15 cellular contexts compared by ENCODE assay signal in genomic region chr18:57352761-57353136, GRCh38. TPM values are rescaled to one million over a fixed set of nuclear protein-coding genes. Genes with fewer than 3 reads are reported as not detected.
DNase-seq lines count a peak whose midpoint lies in the region; TF ChIP-seq lines count a peak whose summit lies in the region.
"Had no signal": no experiment of that assay in that cellular context is flagged by ENCODE, and none has a peak within 500 bp of the region (broad histone marks: within the 10 kb centered on the region; RNA-seq: fewer than 3 reads in every experiment).

No MANE protein-coding gene starts in this region.

- H3K27ac ChIP-seq in cardiac muscle cell: no peak overlapping the region
- no peak overlapping the region for H3K27ac ChIP-seq in left ventricle myocardium inferior (replicated peaks)
- H3K27ac ChIP-seq in angular gyrus (ENCODE audit: low read depth, low read length): peak overlapping the region; percentile 88
- H3K27ac ChIP-seq: right atrium auricular region had no signal

- H3K27ac Mint-ChIP-seq in type B pancreatic cell: no peak overlapping the region
- H3K27ac Mint-ChIP-seq: activated naive CD4-positive, alpha-beta T cell treated with anti-CD3 and anti-CD28 coated beads, Interleukin-2, amount 10 ng/mL, durations not matched to agents 7 days and 5 days had no signal

- DNase-seq in cardiac muscle cell (ENCODE audit: low read depth in 1 of 2, low spot score in 1 of 2) (peak in 1 of 2 donors; percentile 10), left ventricle myocardium inferior (no peak), type B pancreatic cell (ENCODE audit: extremely low spot score, unreplicated experiment) (no peak), DMS114 treated with DMSO at 0.1 percent for 48 hours (lab: John Stamatoyannopoulos, UW; ENCODE audit: unreplicated experiment) (no peak), NCI-H69 (lab: John Stamatoyannopoulos, UW) (no peak), amniotic stem cell (lab: John Stamatoyannopoulos, UW) (no peak)
- DNase-seq: activated naive CD4-positive, alpha-beta T cell treated with anti-CD3 and anti-CD28 coated beads, Interleukin-2, amount 10 ng/mL, durations not matched to agents 7 days and 5 days; Kasumi-1; NCI-H524 treated with DMSO at 0.1 percent for 48 hours; stimulated activated naive CD4-positive, alpha-beta T cell treated with Interleukin-2 at 50 U/mL for 16 hours had no signal

- no peaks in the 10 kb centered on the region for H3K36me3 Mint-ChIP-seq in type B pancreatic cell
- H3K36me3 Mint-ChIP-seq: activated naive CD4-positive, alpha-beta T cell treated with anti-CD3 and anti-CD28 coated beads, Interleukin-2, amount 10 ng/mL, durations not matched to agents 7 days and 5 days had no signal

- no peaks in the 10 kb centered on the region for H3K4me1 ChIP-seq in cardiac muscle cell (ENCODE audit: low read depth)
- H3K4me1 ChIP-seq in left ventricle myocardium inferior: peaks cover 10% of the 10 kb centered on the region

- peaks cover 85% of the 10 kb centered on the region for H3K27me3 Mint-ChIP-seq in type B pancreatic cell

- H3K9me3 Mint-ChIP-seq in type B pancreatic cell: no peaks in the 10 kb centered on the region
- H3K9me3 Mint-ChIP-seq: activated naive CD4-positive, alpha-beta T cell treated with anti-CD3 and anti-CD28 coated beads, Interleukin-2, amount 10 ng/mL, durations not matched to agents 7 days and 5 days had no signal

- H3K4me1 Mint-ChIP-seq in type B pancreatic cell (ENCODE audit: unreplicated experiment): no peaks in the 10 kb centered on the region
- H3K4me1 Mint-ChIP-seq: activated naive CD4-positive, alpha-beta T cell treated with anti-CD3 and anti-CD28 coated beads, Interleukin-2, amount 10 ng/mL, durations not matched to agents 7 days and 5 days had no signal

- intact Hi-C loops in left ventricle myocardium inferior (cut with micrococcal nuclease): no loop called here

- TF ChIP-seq CTCF in cardiac muscle cell (IDR thresholded peaks at IDR 0.05; ENCODE audit: low read depth, low read length) (no peak), left ventricle myocardium inferior (IDR thresholded peaks at IDR 0.05; ENCODE audit: borderline replicate concordance) (no peak), type B pancreatic cell (conservative IDR thresholded peaks at IDR 0.05) (no peak)

- H3K27me3 ChIP-seq in cardiac muscle cell (peaks cover 55% of the 10 kb centered on the region), left ventricle myocardium inferior (ENCODE audit: low read depth) (peaks cover 100% of the 10 kb centered on the region)

- H3K9me3 ChIP-seq in cardiac muscle cell (ENCODE audit: low read depth) (no peaks in the 10 kb centered on the region), left ventricle myocardium inferior (replicated peaks) (no peaks in the 10 kb centered on the region), iPS-18c (ENCODE audit: control insufficient read depth, insufficient read depth, low read length) (no peaks in the 10 kb centered on the region)
- H3K9me3 ChIP-seq: right atrium auricular region had no signal

- H3K4me3 ChIP-seq in cardiac muscle cell (peak overlapping the region; percentile 42), left ventricle myocardium inferior (no peak overlapping the region), iPS-18c (ENCODE audit: insufficient read depth, low read depth, low read length) (peak overlapping the region; percentile 80)
- H3K4me3 ChIP-seq: GM12878 had no signal

- H3K36me3 ChIP-seq in cardiac muscle cell (no peaks in the 10 kb centered on the region), left ventricle myocardium inferior (no peaks in the 10 kb centered on the region)
- H3K36me3 ChIP-seq: right atrium auricular region had no signal

- peak overlapping the region; percentile 84 for H3K4me3 Mint-ChIP-seq in type B pancreatic cell
- H3K4me3 Mint-ChIP-seq: activated naive CD4-positive, alpha-beta T cell treated with anti-CD3 and anti-CD28 coated beads, Interleukin-2, amount 10 ng/mL, durations not matched to agents 7 days and 5 days had no signal

RNA-seq across cellular contexts. Expression of gene ST8SIA3, which starts 0.4 kb away (rescaled TPM):
- total RNA-seq in cardiac muscle cell: 0.07 TPM in 1 of 2 replicates, not detected in the other
- polyA plus RNA-seq in cardiac muscle cell: not detected in 2 replicates
- not detected for total RNA-seq in left ventricle myocardium inferior
- total RNA-seq in type B pancreatic cell (ENCODE audit: low replicate concordance): 2.6 and 4.2 TPM in 2 replicates
- total RNA-seq: chondrocyte, right atrium auricular region had no signal
- polyA plus RNA-seq: GM12878 had no signal
